Comparison of ENCODE assay signal across 1 cellular context in genomic region chr16:57756424-57757325, GRCh38.
TF ChIP-seq lines count a peak whose summit lies in the region.

No MANE protein-coding gene starts in this region.

TF ChIP-seq in HepG2, 621 proteins besides CTCF, POLR2A, EP300 and RAD21 (continued from another document):
- TF ChIP-seq DMTF1 (CRISPR knock-in tag; IDR thresholded peaks at IDR 0.05) (no peak), JUN (CRISPR knock-in tag; IDR thresholded peaks at IDR 0.05) (no peak), GABPA (IDR thresholded peaks at IDR 0.05; ENCODE audit: low read depth, low read length) (no peak), GABPA (CRISPR knock-in tag; IDR thresholded peaks at IDR 0.05; ENCODE audit: low read depth) (0 out of 2 replicates have a peak, but pooled peaks have one; percentile 12), ZNF275 (CRISPR knock-in tag; IDR thresholded peaks at IDR 0.05; ENCODE audit: borderline replicate concordance) (no peak), POGZ (CRISPR knock-in tag; IDR thresholded peaks at IDR 0.05) (no peak), ZFAT (CRISPR knock-in tag; conservative IDR thresholded peaks at IDR 0.05) (no peak), RORA (CRISPR knock-in tag; IDR thresholded peaks at IDR 0.05) (no peak), PHF8 (CRISPR knock-in tag; IDR thresholded peaks at IDR 0.05) (0 out of 2 replicates have a peak, but pooled peaks have one; percentile 5), E2F5 (CRISPR knock-in tag; conservative IDR thresholded peaks at IDR 0.05) (no peak), TEF (CRISPR knock-in tag; IDR thresholded peaks at IDR 0.05) (no peak), KDM6A (CRISPR knock-in tag; IDR thresholded peaks at IDR 0.05; ENCODE audit: low read depth) (no peak), MTA1 (CRISPR knock-in tag; IDR thresholded peaks at IDR 0.05; ENCODE audit: borderline replicate concordance) (0 out of 2 replicates have a peak, but pooled peaks have one; percentile 3), ZNF468 (CRISPR knock-in tag; IDR thresholded peaks at IDR 0.05) (0 out of 2 replicates have a peak, but pooled peaks have one; percentile 39), MTA3 (CRISPR knock-in tag; IDR thresholded peaks at IDR 0.05) (no peak), SNRNP70 (IDR thresholded peaks at IDR 0.05; ENCODE audit: low read depth, low read length) (no peak), CCDC6 (CRISPR knock-in tag; IDR thresholded peaks at IDR 0.05) (no peak), DZIP1 (CRISPR knock-in tag; IDR thresholded peaks at IDR 0.05) (0 out of 2 replicates have a peak, but pooled peaks have one; percentile 29), PRMT3 (CRISPR knock-in tag; IDR thresholded peaks at IDR 0.05; ENCODE audit: borderline replicate concordance, low read depth) (no peak), ZSCAN22 (CRISPR knock-in tag; IDR thresholded peaks at IDR 0.05) (no peak), ZNF451 (CRISPR knock-in tag; IDR thresholded peaks at IDR 0.05) (no peak), AGO2 (optimal IDR thresholded peaks at IDR 0.05; ENCODE audit: low read depth, low read length) (peak; percentile 79), NFKB2 (CRISPR knock-in tag; IDR thresholded peaks at IDR 0.05; ENCODE audit: borderline replicate concordance) (no peak), MTF2 (CRISPR knock-in tag; IDR thresholded peaks at IDR 0.05; ENCODE audit: borderline replicate concordance) (no peak)
TF ChIP-seq in HepG2: peak in this region for 17.
